8 cellular contexts compared by ENCODE assay signal in the genomic region with DNA sequence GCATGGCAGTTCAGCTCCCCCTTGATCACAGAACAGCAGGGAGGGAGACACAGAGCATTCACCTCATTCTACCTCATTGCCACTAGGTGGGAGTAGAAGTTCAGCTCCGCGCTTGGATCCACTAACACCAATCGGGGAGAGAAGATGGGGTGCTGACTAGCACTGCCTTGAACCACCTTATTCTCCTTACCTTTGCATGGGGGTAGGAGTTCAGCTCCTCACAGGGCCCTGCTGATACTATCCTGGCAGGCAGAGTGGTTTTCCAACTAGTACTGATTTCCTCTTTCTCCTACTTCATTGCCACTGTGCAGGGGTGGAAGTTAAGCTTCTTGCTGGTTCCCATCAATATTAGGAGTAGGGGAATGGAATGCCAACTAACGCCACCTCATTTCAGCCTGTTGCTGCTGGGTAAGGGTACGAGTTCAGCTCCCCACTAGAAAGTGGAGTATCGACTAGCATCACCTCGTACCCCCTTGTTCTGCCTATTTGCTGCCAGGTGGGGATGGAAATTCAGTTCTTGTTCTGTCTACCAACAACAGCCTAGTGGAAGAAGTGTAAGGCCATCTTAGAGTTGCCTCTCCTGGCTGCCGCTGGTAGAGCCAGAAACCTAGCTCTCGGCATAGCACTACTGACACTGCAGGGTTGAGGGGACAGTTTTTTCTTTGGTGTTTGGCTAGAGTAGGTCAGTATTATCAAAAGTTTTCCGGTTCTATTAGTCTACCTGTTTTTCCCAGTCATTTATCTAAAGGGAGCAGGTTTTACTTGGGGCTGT.
A peak's percentile ranks its signal among the peaks of the same experiment; 100 is the strongest.
DNase-seq lines count a peak whose midpoint lies in the region; ATAC-seq and TF ChIP-seq lines count a peak whose summit lies in the region.

No MANE protein-coding gene starts in this region.

- H3K4me3 ChIP-seq in brain microvascular endothelial cell (ENCODE audit: low read depth, low read length): no peak overlapping the region
- H3K4me3 ChIP-seq in testis: no peak overlapping the region

- TF ChIP-seq CTCF in brain microvascular endothelial cell (IDR thresholded peaks at IDR 0.05; ENCODE audit: low read depth, low read length, missing control alignments) (peak; percentile 90), testis (IDR thresholded peaks at IDR 0.05) (peak; percentile 17 to 59 (median 50))

- H3K27ac ChIP-seq in brain microvascular endothelial cell (no peak overlapping the region), testis (no peak overlapping the region)

- intact Hi-C loops in testis (cut with DNase I; ENCODE audit: low total_unique reads): no loop called here

- TF ChIP-seq POLR2A in testis (IDR thresholded peaks at IDR 0.05): no peak

- peak; percentile 76 for ATAC-seq in GM19452 (IDR thresholded peaks at IDR 0.05; ENCODE audit: unreplicated experiment)
- ATAC-seq in HG03378 (IDR thresholded peaks at IDR 0.05; ENCODE audit: unreplicated experiment): peak; percentile 71

- H3K4me1 ChIP-seq in testis: no peaks in the 10 kb centered on the region

- 54 to 59% methylated on average over 10 of the region's 10 CpGs for WGBS in testis, 2 donors

- peak; percentile 40 for DNase-seq in NCI-H1092 treated with DMSO at 0.1 percent for 48 hours (lab: John Stamatoyannopoulos, UW)
- DNase-seq in NCI-H1092 (lab: John Stamatoyannopoulos, UW): no peak
- peak; percentile 23 for DNase-seq in NCI-H748 treated with DMSO at 0.1 percent for 48 hours (lab: John Stamatoyannopoulos, UW)
- DNase-seq in brain microvascular endothelial cell: peak; percentile 60
- peak; percentile 73 for DNase-seq in islet precursor cell
- peak; percentile 57 for DNase-seq in testis

- in situ Hi-C loops in brain microvascular endothelial cell (cut with HindIII; ENCODE audit: low pct_ligation_motif_present, low sequenced_read_pairs): no loop called here

- H3K36me3 ChIP-seq in brain microvascular endothelial cell (replicated peaks) (no peaks in the 10 kb centered on the region), testis (ENCODE audit: low read depth, missing control alignments) (no peaks in the 10 kb centered on the region)

- peaks cover 1% of the 10 kb centered on the region for H3K27me3 ChIP-seq in brain microvascular endothelial cell (replicated peaks)
- H3K27me3 ChIP-seq in testis: no peaks in the 10 kb centered on the region

- no peaks in the 10 kb centered on the region for H3K9me3 ChIP-seq in testis
